ENCODE assay signal across 12 cellular contexts in the genomic region with DNA sequence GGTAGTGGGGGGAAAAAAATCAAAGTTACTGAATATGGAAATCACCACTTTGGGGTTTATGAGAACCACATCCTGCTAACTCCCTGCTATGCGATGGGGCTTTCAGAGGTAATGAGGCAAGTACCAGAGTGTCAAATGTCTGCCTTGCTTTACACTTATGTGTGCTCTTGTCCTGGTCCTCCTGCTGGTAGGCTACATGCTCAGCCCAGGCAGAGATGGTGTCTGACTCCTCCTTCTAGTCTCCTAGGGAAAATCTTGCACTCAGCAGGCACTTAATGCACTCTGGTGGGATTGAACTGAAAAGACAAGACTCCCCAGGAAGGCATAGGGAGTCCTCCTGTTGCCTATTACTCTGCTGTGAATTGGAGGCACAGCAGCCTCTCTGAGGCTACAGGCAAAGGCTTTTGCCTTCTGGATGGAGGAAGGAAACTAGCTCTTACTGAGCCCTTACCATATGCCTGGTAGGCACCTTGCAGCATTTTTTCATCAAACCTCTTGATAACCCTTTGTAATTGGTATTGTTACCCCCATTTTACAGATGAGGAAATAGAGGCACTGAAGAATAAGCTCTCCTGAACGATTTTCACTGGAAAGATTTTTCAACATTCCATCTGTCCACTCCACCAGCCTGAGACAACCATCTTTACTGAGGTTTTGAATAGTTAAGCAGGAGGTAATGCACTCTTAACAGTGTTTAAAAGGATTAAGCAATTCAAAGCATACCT.
DNase-seq lines count a peak whose midpoint lies in the region; ATAC-seq, FAIRE-seq and TF ChIP-seq lines count a peak whose summit lies in the region.
"Had no signal": no experiment of that assay in that cellular context is flagged by ENCODE, and none has a peak within 500 bp of the region (broad histone marks: within the 10 kb centered on the region; RNA-seq: fewer than 3 reads in every experiment).

No MANE protein-coding gene starts in this region.

- H3K36me3 ChIP-seq in suprapubic skin, result no peaks in the 10 kb centered on the region

- TF ChIP-seq CTCF in suprapubic skin (IDR thresholded peaks at IDR 0.05), result no peak

- DNase-seq in GM12891 (ENCODE audit: insufficient read length, low spot score) (no peak), NCI-H2171 (lab: John Stamatoyannopoulos, UW) (peak; percentile 19), suprapubic skin (ENCODE audit: low spot score in 2 of 2) (no peak), NCI-H1694 treated with DMSO at 0.1 percent for 48 hours (lab: John Stamatoyannopoulos, UW) (no peak), A172 (ENCODE audit: low spot score) (no peak)
- no peak for DNase-seq in activated CD4-positive, CD25-positive, alpha-beta regulatory T cell treated with anti-CD3 and anti-CD28 coated beads, Interleukin-2, amount 50 U/mL, for 72 hours
- DNase-seq: SIG-M5 had no signal

- no peak overlapping the region for H3K27ac ChIP-seq in suprapubic skin

- TF ChIP-seq EP300 in suprapubic skin (IDR thresholded peaks at IDR 0.05), result no peak

- H3K27me3 ChIP-seq in suprapubic skin, result peaks cover 8% of the 10 kb centered on the region

- no peak for TF ChIP-seq POLR2A in GM12891 (IDR thresholded peaks at IDR 0.05; ENCODE audit: low read depth, low read length)
- TF ChIP-seq POLR2A in suprapubic skin (IDR thresholded peaks at IDR 0.05), result no peak

- ATAC-seq in GM19372 (IDR thresholded peaks at IDR 0.05; ENCODE audit: low read depth, unreplicated experiment) (peak; percentile 97), HG02852 (IDR thresholded peaks at IDR 0.05; ENCODE audit: unreplicated experiment) (peak; percentile 96)
- ATAC-seq: HCT116 had no signal

- FAIRE-seq in GM12891 (lab: Jason Lieb, UNC), result peak; percentile 80
- FAIRE-seq: bronchial epithelial cell had no signal

- H3K9me3 ChIP-seq in suprapubic skin, result no peaks in the 10 kb centered on the region

- no peak overlapping the region for H3K4me3 ChIP-seq in suprapubic skin
- H3K4me3 ChIP-seq: smooth muscle cell had no signal

- H3K4me1 ChIP-seq in suprapubic skin, result no peaks in the 10 kb centered on the region

- 38% methylated on average over 2 of the region's 2 CpGs for WGBS in suprapubic skin

TF ChIP-seq in GM12891, 5 proteins besides CTCF, POLR2A, EP300 and RAD21:
- TF ChIP-seq PAX5 (IDR thresholded peaks at IDR 0.05; ENCODE audit: insufficient read depth, low read length, severe bottlenecking) (no peak), POU2F2 (IDR thresholded peaks at IDR 0.05; ENCODE audit: low read depth, low read length) (peak; percentile 69; the same call in 1 of the 2 replicates), POLR2AphosphoS5 (IDR thresholded peaks at IDR 0.05; ENCODE audit: low read depth, low read length) (no peak), TAF1 (IDR thresholded peaks at IDR 0.05; ENCODE audit: low read depth, low read length) (no peak)
